ENCODE assay signal across 7 cellular contexts in the genomic region with DNA sequence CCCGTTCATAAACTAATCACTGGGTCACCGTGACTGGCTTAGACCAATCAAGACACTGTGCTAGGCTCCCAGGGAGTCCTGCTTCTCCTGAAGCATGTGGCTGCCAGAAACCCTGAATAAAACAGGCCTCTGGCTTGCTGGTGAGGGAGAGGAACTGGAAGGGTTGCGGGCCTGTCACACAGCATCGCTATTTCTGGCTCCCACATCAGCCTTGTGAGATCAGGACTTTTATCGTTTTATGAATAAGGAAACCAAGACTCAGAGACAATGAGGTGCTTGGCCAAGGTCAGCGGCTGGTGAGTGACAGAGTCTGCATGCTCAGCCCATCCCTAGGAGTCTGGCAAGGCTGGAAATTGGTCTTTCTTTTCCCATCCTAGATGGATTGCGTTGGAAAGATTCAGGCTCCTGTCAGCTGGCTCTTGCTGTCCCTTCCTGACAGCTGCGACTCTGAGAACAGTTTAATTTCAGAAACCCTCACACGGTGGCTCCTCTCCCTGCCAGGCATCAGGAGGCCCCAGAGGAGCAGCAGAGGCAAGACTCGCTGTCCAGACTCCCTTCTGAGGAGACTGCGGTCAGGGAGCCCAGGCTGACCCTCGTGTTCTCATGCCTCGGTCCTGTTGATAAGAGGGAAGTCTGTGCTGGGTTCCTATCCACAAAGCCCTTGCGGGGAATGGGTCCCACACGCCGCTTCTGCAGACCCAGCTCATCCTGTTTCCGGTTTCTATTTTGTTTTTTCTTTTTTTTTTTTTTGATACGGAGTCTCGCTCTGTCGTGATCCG.
A peak's percentile ranks its signal among the peaks of the same experiment; 100 is the strongest.
DNase-seq lines count a peak whose midpoint lies in the region; ATAC-seq lines count a peak whose summit lies in the region.

No MANE protein-coding gene starts in this region.

- ATAC-seq in T-cell (replicated peaks in 1 of 4) = no peak
- ATAC-seq in Right ventricle myocardium inferior = peak; percentile 53
- ATAC-seq in stimulated activated naive CD8-positive, alpha-beta T cell treated with anti-CD3 and anti-CD28 coated beads, Interleukin-15, Interleukin-2, amounts not matched to agents 100 U/mL and 50 U/mL, for 24 hours = peak; percentile 58

- peak overlapping the region; percentile 93 to 95 for H3K27ac Mint-ChIP-seq in T-cell

- POLR2A ChIA-PET in T-cell (lab: Charles Lee) = no interaction called here

- peaks cover 0 to 8% (median 5%) of the 10 kb centered on the region in 3 donors for H3K9me3 Mint-ChIP-seq in T-cell

- H3K36me3 Mint-ChIP-seq in T-cell = peaks cover 3% of the 10 kb centered on the region

- H3K4me1 Mint-ChIP-seq in T-cell = peaks cover 46 to 60% (median 48%) of the 10 kb centered on the region in 3 donors

- peak; percentile 38 for DNase-seq in GM19240 (ENCODE audit: insufficient read length, low spot score)
- peak in 2 of 34 experiments; percentile 7 to 12 for DNase-seq in T-cell
- peak; percentile 50 for DNase-seq in Right ventricle myocardium inferior (ENCODE audit: missing footprints)
- DNase-seq in stimulated activated naive CD8-positive, alpha-beta T cell treated with anti-CD3 and anti-CD28 coated beads, Interleukin-15, Interleukin-2, amounts not matched to agents 100 U/mL and 50 U/mL, for 24 hours = no peak
- no peak for DNase-seq in cerebellar nuclear complex (lab: John Stamatoyannopoulos, UW)
- no peak for DNase-seq in mesenteric fat pad (ENCODE audit: low spot score)
- no peak for DNase-seq in amygdala (lab: John Stamatoyannopoulos, UW)

- H3K27me3 Mint-ChIP-seq in T-cell = no peaks in the 10 kb centered on the region

- CTCF ChIA-PET in T-cell (lab: Charles Lee) = interaction anchor here in 1 of 2 donors (0.6 to 1.2 kb wide), 2 partner anchors 16 to 20 kb away, joined by 3 read pairs; no protein-coding TSS in a partner anchor

- H3K4me3 Mint-ChIP-seq in T-cell = peak overlapping the region; percentile 76 to 82 (median 82)

- intact Hi-C loops in Right ventricle myocardium inferior (cut with DNase I) = loop anchor here (2.0 kb wide), 1 partner anchor 108 kb away; the partner anchor contains the start of gene YWHAQ

Comparison
In these comparisons a context has a peak if more than half of its experiments do, and no peak if none do; other contexts are left out.
1. DNase-seq: peak in GM19240 (single experiment) and Right ventricle myocardium inferior (single experiment); none in stimulated activated naive CD8-positive, alpha-beta T cell treated with anti-CD3 and anti-CD28 coated beads, Interleukin-15, Interleukin-2, amounts not matched to agents 100 U/mL and 50 U/mL, for 24 hours (single experiment), cerebellar nuclear complex (0 of 2), mesenteric fat pad (single experiment) and amygdala (0 of 56).
2. ATAC-seq: peak in Right ventricle myocardium inferior (single experiment) and stimulated activated naive CD8-positive, alpha-beta T cell treated with anti-CD3 and anti-CD28 coated beads, Interleukin-15, Interleukin-2, amounts not matched to agents 100 U/mL and 50 U/mL, for 24 hours (single experiment); none in T-cell (0 of 4).